In the genomic region with DNA sequence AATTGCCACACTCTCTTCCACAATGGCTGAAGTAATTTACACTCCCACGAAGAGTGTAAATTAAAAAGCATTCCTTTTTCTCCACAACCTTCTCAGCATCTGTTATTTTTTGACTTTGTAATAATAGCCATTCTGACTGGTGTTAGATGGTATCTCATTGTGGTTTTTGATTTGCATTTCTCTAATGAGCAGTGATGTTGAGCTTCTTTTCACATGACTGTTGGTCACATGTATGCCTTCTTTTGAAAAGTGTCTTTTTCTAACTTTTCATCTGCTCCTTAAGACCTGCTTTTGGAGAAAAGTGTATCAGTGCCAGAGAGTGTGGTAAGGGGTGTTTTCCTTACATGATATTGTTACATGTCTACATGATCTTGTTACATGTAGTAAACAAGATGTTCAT, we compare ENCODE assay signal across 16 cellular contexts. TPM values are rescaled to one million over a fixed set of nuclear protein-coding genes. Genes with fewer than 3 reads are reported as not detected.
"Had no signal": no experiment of that assay in that cellular context is flagged by ENCODE, and none has a peak within 500 bp of the region (broad histone marks: within the 10 kb centered on the region; RNA-seq: fewer than 3 reads in every experiment).

No MANE protein-coding gene starts in this region.

- H3K4me1 ChIP-seq: foreskin keratinocyte, parathyroid adenoma had no signal

- H3K4me1 Mint-ChIP-seq: activated CD4-positive, alpha-beta T cell treated with anti-CD3 and anti-CD28 coated beads, Interleukin-2, amount 10 ng/mL, durations not matched to agents 7 days and 5 days; naive B cell had no signal

- H3K9me3 Mint-ChIP-seq: activated CD4-positive, alpha-beta T cell treated with anti-CD3 and anti-CD28 coated beads, Interleukin-2, amount 10 ng/mL, durations not matched to agents 7 days and 5 days; activated naive CD4-positive, alpha-beta T cell treated with anti-CD3 and anti-CD28 coated beads, Interleukin-2, amount 50 U/mL, for 72 hours; dendritic cell treated with granulocyte-macrophage colony-stimulating factor and Interleukin-4, amounts not matched to agents 40 ng/mL and 50 ng/mL, for 4 days; naive B cell; type B pancreatic cell had no signal

- H3K27ac ChIP-seq: brain microvascular endothelial cell, foreskin keratinocyte, parathyroid adenoma had no signal

- H3K27me3 Mint-ChIP-seq: dendritic cell treated with granulocyte-macrophage colony-stimulating factor and Interleukin-4, amounts not matched to agents 40 ng/mL and 50 ng/mL, for 4 days; naive B cell; type B pancreatic cell had no signal

- H3K27me3 ChIP-seq: brain microvascular endothelial cell, foreskin keratinocyte had no signal

- ATAC-seq: activated naive CD4-positive, alpha-beta T cell treated with anti-CD3 and anti-CD28 coated beads, Interleukin-2, amount 50 U/mL, for 72 hours; activated T-cell treated with anti-CD3 and anti-CD28 coated beads, Interleukin-2, amount 50 U/mL, for 72 hours; foreskin keratinocyte had no signal

- H3K36me3 Mint-ChIP-seq: activated naive CD4-positive, alpha-beta T cell treated with anti-CD3 and anti-CD28 coated beads, Interleukin-2, amount 50 U/mL, for 72 hours; naive B cell had no signal

- H3K9ac ChIP-seq: parathyroid adenoma had no signal

- H3K27ac Mint-ChIP-seq: activated CD4-positive, alpha-beta T cell treated with anti-CD3 and anti-CD28 coated beads, Interleukin-2, amount 10 ng/mL, durations not matched to agents 7 days and 5 days; activated naive CD4-positive, alpha-beta T cell treated with anti-CD3 and anti-CD28 coated beads, Interleukin-2, amount 50 U/mL, for 72 hours; activated T-cell treated with anti-CD3 and anti-CD28 coated beads, Interleukin-2, amount 50 U/mL, for 72 hours; dendritic cell treated with granulocyte-macrophage colony-stimulating factor and Interleukin-4, amounts not matched to agents 40 ng/mL and 50 ng/mL, for 4 days; type B pancreatic cell had no signal

- H3K4me3 Mint-ChIP-seq: activated CD4-positive, alpha-beta T cell treated with anti-CD3 and anti-CD28 coated beads, Interleukin-2, amount 10 ng/mL, durations not matched to agents 7 days and 5 days; activated T-cell treated with anti-CD3 and anti-CD28 coated beads, Interleukin-2, amount 50 U/mL, for 72 hours; dendritic cell treated with granulocyte-macrophage colony-stimulating factor and Interleukin-4, amounts not matched to agents 40 ng/mL and 50 ng/mL, for 4 days; naive B cell; type B pancreatic cell had no signal

- DNase-seq: activated CD4-positive, alpha-beta T cell treated with anti-CD3 and anti-CD28 coated beads, Interleukin-2, amount 10 ng/mL, durations not matched to agents 7 days and 5 days; activated CD8-positive, alpha-beta memory T cell treated with anti-CD3 and anti-CD28 coated beads, Interleukin-2, amount 50 U/mL, for 48 hours; activated gamma-delta T cell; activated T-cell treated with anti-CD3 and anti-CD28 coated beads, Interleukin-2, amount 50 U/mL, for 72 hours; brain microvascular endothelial cell; effector memory CD4-positive, alpha-beta T cell; foreskin keratinocyte; naive B cell; retina; stimulated activated CD4-positive, alpha-beta T cell treated with anti-CD3 and anti-CD28 coated beads, Interleukin-4, amount 100 ng/mL, for 24 hours; stimulated activated naive CD4-positive, alpha-beta T cell treated with Interleukin-2 at 50 U/mL for 16 hours had no signal

- H3K4me3 ChIP-seq: lung had no signal

- H3K36me3 ChIP-seq: brain microvascular endothelial cell had no signal

RNA-seq across cellular contexts. Expression of a gene that starts 25.7 kb away (rescaled TPM):
- total RNA-seq: activated CD4-positive, alpha-beta T cell treated with anti-CD3 and anti-CD28 coated beads, Interleukin-2, amount 10 ng/mL, durations not matched to agents 7 days and 5 days; activated naive CD4-positive, alpha-beta T cell treated with anti-CD3 and anti-CD28 coated beads, Interleukin-2, amount 50 U/mL, for 72 hours had no signal
- polyA plus RNA-seq: foreskin keratinocyte had no signal
